In the genomic region with DNA sequence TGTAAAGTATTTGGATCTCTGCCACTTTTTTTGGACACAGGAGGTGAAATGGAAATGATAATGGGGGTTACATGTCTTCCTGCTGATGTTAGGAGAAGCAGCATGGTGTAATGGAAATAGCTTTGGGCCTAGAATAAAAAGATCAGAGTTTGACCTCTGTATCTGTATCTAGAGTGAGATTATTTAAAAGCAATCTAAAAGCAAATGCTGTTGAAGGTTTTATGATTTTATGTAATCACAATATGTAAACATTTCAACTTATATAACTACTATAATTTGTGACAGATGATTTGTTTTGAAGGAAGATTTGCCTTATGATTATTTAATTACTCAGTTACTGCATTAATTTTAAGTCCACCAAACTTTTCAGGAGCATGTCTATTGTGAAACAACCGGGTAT, we compare ENCODE assay signal across 18 cellular contexts.
DNase-seq lines count a peak whose midpoint lies in the region; ATAC-seq and TF ChIP-seq lines count a peak whose summit lies in the region.
"Had no signal": no experiment of that assay in that cellular context is flagged by ENCODE, and none has a peak within 500 bp of the region (broad histone marks: within the 10 kb centered on the region; RNA-seq: fewer than 3 reads in every experiment).

No MANE protein-coding gene starts in this region.

- DNase-seq in NCI-H748 (lab: John Stamatoyannopoulos, UW; ENCODE audit: unreplicated experiment), result peak; percentile 6
- DNase-seq in NCI-H748 treated with DMSO at 0.1 percent for 48 hours (lab: John Stamatoyannopoulos, UW), result no peak
- DNase-seq in tibial artery, result no peak
- no peak for DNase-seq in RPMI8226
- DNase-seq in SIG-M5 treated with dmso at 0.1 percent for 504 hours (lab: John Stamatoyannopoulos, UW; ENCODE audit: unreplicated experiment), result no peak
- DNase-seq: activated CD4-positive, alpha-beta T cell treated with anti-CD3 and anti-CD28 coated beads for 48 hours; activated naive CD4-positive, alpha-beta T cell treated with anti-CD3 and anti-CD28 coated beads, Interleukin-2, amount 10 ng/mL, durations not matched to agents 7 days and 5 days; CD4-positive, alpha-beta T cell; effector memory CD4-positive, alpha-beta T cell; foreskin melanocyte; MM.1S; stimulated activated CD4-positive, alpha-beta T cell treated with anti-CD3 and anti-CD28 coated beads, Interleukin-2, amount 100 ng/mL, for 48 hours had no signal

- ATAC-seq in GM21360 (IDR thresholded peaks at IDR 0.05; ENCODE audit: unreplicated experiment), result no peak
- ATAC-seq: sciatic nerve had no signal

- peak overlapping the region; percentile 76 for H3K4me3 ChIP-seq in WI38 (ENCODE audit: low read depth, low read length)
- peak overlapping the region; percentile 23 for H3K4me3 ChIP-seq in iPS-18a (ENCODE audit: low read length)
- peak overlapping the region; percentile 62 for H3K4me3 ChIP-seq in tibial artery
- H3K4me3 ChIP-seq: lung, SJSA1 had no signal

- H3K9me3 ChIP-seq in iPS-18a (ENCODE audit: control insufficient read depth, low read depth, low read length) (peaks cover 7% of the 10 kb centered on the region), tibial artery (peaks cover 0 to 8% (median 0%) of the 10 kb centered on the region in 3 donors)
- H3K9me3 ChIP-seq: SJSA1 had no signal

- H3K4me1 ChIP-seq in iPS-18a (ENCODE audit: control insufficient read depth, low read depth, low read length) (peaks cover 47% of the 10 kb centered on the region), tibial artery (no peaks in the 10 kb centered on the region)
- H3K4me1 ChIP-seq: SJSA1 had no signal

- H3K9ac ChIP-seq in iPS-18a (ENCODE audit: low read length), result no peak overlapping the region

- intact Hi-C loops in tibial artery (cut with DNase I; ENCODE audit: low total_unique reads), result no loop called here

- no peak for TF ChIP-seq CTCF in WI38 (IDR thresholded peaks at IDR 0.05; ENCODE audit: low read depth, low read length)
- no peak for TF ChIP-seq CTCF in tibial artery (IDR thresholded peaks at IDR 0.05)

- H3K27me3 ChIP-seq in iPS-18a (ENCODE audit: control insufficient read depth, insufficient read depth, low read length) (no peaks in the 10 kb centered on the region), tibial artery (no peaks in the 10 kb centered on the region)
- H3K27me3 ChIP-seq: SJSA1 had no signal

- H3K27ac ChIP-seq in iPS-18a (ENCODE audit: low read length) (no peak overlapping the region), tibial artery (peak overlapping the region; percentile 8 to 83)
- H3K27ac ChIP-seq: SJSA1 had no signal

- peaks cover 5% of the 10 kb centered on the region for H3K36me3 ChIP-seq in iPS-18a (ENCODE audit: control insufficient read depth, low read depth, low read length)
- no peaks in the 10 kb centered on the region for H3K36me3 ChIP-seq in tibial artery
- H3K36me3 ChIP-seq: SJSA1 had no signal

Comparison
In these comparisons a context has a peak if more than half of its experiments do, and no peak if none do; other contexts are left out.
1. H3K4me3 ChIP-seq: peak in every context shown above with its lines; median percentile 76 in WI38; 62 in tibial artery; 23 in iPS-18a.